Comparison of ENCODE assay signal across 8 cellular contexts in genomic region chr5:43040287-43041098, GRCh38. TPM values are rescaled to one million over a fixed set of nuclear protein-coding genes. Genes with fewer than 3 reads are reported as not detected.
DNase-seq lines count a peak whose midpoint lies in the region; ATAC-seq, FAIRE-seq and TF ChIP-seq lines count a peak whose summit lies in the region.

ANXA2R (minus strand) TSS chr5:43040319; CDS start chr5:43040046, 273 bp downstream.

- no peak for FAIRE-seq in pancreas (lab: Jason Lieb, UNC)

- H3K27ac Mint-ChIP-seq in activated naive CD4-positive, alpha-beta T cell treated with anti-CD3 and anti-CD28 coated beads, Interleukin-2, amount 10 ng/mL, durations not matched to agents 7 days and 5 days: peak within 1 kb of the TSS; percentile 99
- H3K27ac Mint-ChIP-seq in glutamatergic neuron (ENCODE audit: unreplicated experiment): peak within 1 kb of the TSS; percentile 7

- TF ChIP-seq POLR2A in transverse colon (IDR thresholded peaks at IDR 0.05): peak; percentile 51

- H3K4me3 ChIP-seq in pancreas (peak within 1 kb of the TSS in 3 of 4 donors; percentile 40 to 59 (median 48)), transverse colon (peak within 1 kb of the TSS; percentile 52 to 79 (median 64))

- peaks cover 45% of the 10 kb centered on the region for H3K4me1 Mint-ChIP-seq in activated naive CD4-positive, alpha-beta T cell treated with anti-CD3 and anti-CD28 coated beads, Interleukin-2, amount 10 ng/mL, durations not matched to agents 7 days and 5 days
- peaks cover 8% of the 10 kb centered on the region for H3K4me1 Mint-ChIP-seq in glutamatergic neuron (ENCODE audit: low read depth, unreplicated experiment)

- no peaks in the 10 kb centered on the region for H3K9me3 Mint-ChIP-seq in activated naive CD4-positive, alpha-beta T cell treated with anti-CD3 and anti-CD28 coated beads, Interleukin-2, amount 10 ng/mL, durations not matched to agents 7 days and 5 days
- peaks cover 15% of the 10 kb centered on the region for H3K9me3 Mint-ChIP-seq in glutamatergic neuron (ENCODE audit: unreplicated experiment)

- POLR2A ChIA-PET in GM10248 (lab: Yijun Ruan, JAX): interaction anchor here (0.7 to 1.8 kb wide), 5 partner anchors 20 to 444 kb away, joined by 4 to 13 read pairs (median 4); partner anchors contain the start of gene TMEM267

- peaks cover 27% of the 10 kb centered on the region for H3K36me3 Mint-ChIP-seq in activated naive CD4-positive, alpha-beta T cell treated with anti-CD3 and anti-CD28 coated beads, Interleukin-2, amount 10 ng/mL, durations not matched to agents 7 days and 5 days
- no peaks in the 10 kb centered on the region for H3K36me3 Mint-ChIP-seq in glutamatergic neuron (ENCODE audit: unreplicated experiment)

- no peak for TF ChIP-seq EP300 in transverse colon (IDR thresholded peaks at IDR 0.05; ENCODE audit: low read depth)

- TF ChIP-seq CTCF in GM10248 (IDR thresholded peaks at IDR 0.05; ENCODE audit: control extremely low read depth, extremely low read depth, low read depth, missing control alignments) (peak; percentile 88), glutamatergic neuron (IDR thresholded peaks at IDR 0.05; ENCODE audit: partially characterized antibody, unreplicated experiment) (peak; percentile 95), pancreas (IDR thresholded peaks at IDR 0.05) (peak; percentile 28 to 69 (median 58)), transverse colon (IDR thresholded peaks at IDR 0.05) (peak; percentile 80 to 90 (median 89))

- WGBS in pancreas, 2 donors: 11 to 13% methylated on average over 47 of the region's 47 CpGs
- 0 to 3% methylated on average over 13 to 47 of the region's 47 CpGs for WGBS in transverse colon (ENCODE audit: low coverage in 1 of 2), 2 donors

- CTCF ChIA-PET in GM10248 (lab: Yijun Ruan, JAX): interaction anchor here (0.9 to 4.5 kb wide), 34 partner anchors 10 to 444 kb away, joined by 3 to 51 read pairs (median 5); partner anchors contain the start of genes TMEM267 and ZNF131
- CTCF ChIA-PET in activated naive CD4-positive, alpha-beta T cell treated with anti-CD3 and anti-CD28 coated beads, Interleukin-2, amount 10 ng/mL, durations not matched to agents 7 days and 5 days (lab: Charles Lee): interaction anchor here (0.8 to 4.5 kb wide), 23 partner anchors 11 to 443 kb away, joined by 3 to 47 read pairs (median 10); partner anchors contain the start of gene TMEM267

- DNase-seq in GM10248 (ENCODE audit: extremely low spot score): peak; percentile 62
- DNase-seq in NCI-H1048 (lab: John Stamatoyannopoulos, UW): peak; percentile 92
- peak; percentile 92 for DNase-seq in SK-N-DZ (ENCODE audit: low spot score)
- peak; percentile 97 for DNase-seq in activated naive CD4-positive, alpha-beta T cell treated with anti-CD3 and anti-CD28 coated beads, Interleukin-2, amount 10 ng/mL, durations not matched to agents 7 days and 5 days
- peak; percentile 87 for DNase-seq in glutamatergic neuron
- peak; percentile 65 to 88 (median 74) for DNase-seq in pancreas
- peak; percentile 94 for DNase-seq in transverse colon

- intact Hi-C loops in pancreas (cut with DNase I) (no loop called here), transverse colon (cut with DNase I; ENCODE audit: low total_unique reads) (no loop called here)

- H3K36me3 ChIP-seq in pancreas: no peaks in the 10 kb centered on the region
- H3K36me3 ChIP-seq in transverse colon: no peaks in the 10 kb centered on the region

- no peaks in the 10 kb centered on the region for H3K9me3 ChIP-seq in pancreas
- no peaks in the 10 kb centered on the region for H3K9me3 ChIP-seq in transverse colon

- H3K4me1 ChIP-seq in pancreas (no peaks in the 10 kb centered on the region), transverse colon (peaks cover 0 to 57% (median 24%) of the 10 kb centered on the region in 4 donors)

- H3K27me3 Mint-ChIP-seq in activated naive CD4-positive, alpha-beta T cell treated with anti-CD3 and anti-CD28 coated beads, Interleukin-2, amount 10 ng/mL, durations not matched to agents 7 days and 5 days: peaks cover 4% of the 10 kb centered on the region
- H3K27me3 Mint-ChIP-seq in glutamatergic neuron (ENCODE audit: unreplicated experiment): peaks cover 49% of the 10 kb centered on the region

- H3K4me3 Mint-ChIP-seq in activated naive CD4-positive, alpha-beta T cell treated with anti-CD3 and anti-CD28 coated beads, Interleukin-2, amount 10 ng/mL, durations not matched to agents 7 days and 5 days: peak within 1 kb of the TSS; percentile 94
- peak within 1 kb of the TSS; percentile 84 for H3K4me3 Mint-ChIP-seq in glutamatergic neuron (ENCODE audit: unreplicated experiment)

- peak; percentile 54 for ATAC-seq in HG02571 (IDR thresholded peaks at IDR 0.05; ENCODE audit: unreplicated experiment)
- peak; percentile 49 to 75 (median 66) for ATAC-seq in pancreas

- H3K27ac ChIP-seq in pancreas (peak within 1 kb of the TSS in 3 of 4 donors; percentile 22 to 89 (median 88)), transverse colon (peak within 1 kb of the TSS; percentile 91 to 98 (median 94))

- H3K27me3 ChIP-seq in pancreas: peaks cover 0 to 32% (median 2%) of the 10 kb centered on the region in 4 donors
- peaks cover 75% of the 10 kb centered on the region for H3K27me3 ChIP-seq in transverse colon

- in situ Hi-C loops in transverse colon (cut with MboI; ENCODE audit: low pct_ligation_motif_present in 1 of 4, low pct_unique_long_range_greater_than_20kb in 1 of 4, low sequenced_read_pairs in 3 of 4): loop anchor here in 2 of 4 donors (10.0 kb wide), 2 partner anchors 46 to 136 kb away; no protein-coding TSS in a partner anchor

RNA-seq across cellular contexts. Expression of gene ANXA2R, which starts in this region (rescaled TPM):
- 0.16 and 0.74 TPM in 2 replicates for polyA plus RNA-seq in SK-N-DZ (2014; cell fraction: cytosol; rRNA removed)
- 1.0 and 1.2 TPM in 2 replicates for polyA plus RNA-seq in SK-N-DZ (2014; cell fraction: nucleus; rRNA removed)
- total RNA-seq in glutamatergic neuron (ENCODE audit: unreplicated experiment) (1.6 TPM), pancreas (under 1 TPM; 0.32 to 0.90 (median 0.47) TPM), transverse colon (1 to 10 TPM in 2 of 4 donors, under 1 TPM in 2; 0.75 to 4.4 (median 2.0) TPM)
- 1 to 10 TPM in 1 of 2 donors, under 1 TPM in 1; 0.87 to 1.9 TPM for polyA plus RNA-seq in pancreas

Comparison
In these comparisons a context has a peak if more than half of its experiments do, and no peak if none do; other contexts are left out.
1. Peak in every context shown above with its lines: DNase-seq, ATAC-seq, H3K4me3 ChIP-seq and H3K27ac ChIP-seq.